Comparison of ENCODE assay signal across 7 cellular contexts in genomic region chr19:382578-382977, GRCh38. TPM values are rescaled to one million over a fixed set of nuclear protein-coding genes. Genes with fewer than 3 reads are reported as not detected.
DNase-seq lines count a peak whose midpoint lies in the region; ATAC-seq and TF ChIP-seq lines count a peak whose summit lies in the region.
"Not testable (repeated sequence)": the region's sequence is repeated elsewhere in the genome, so short reads cannot be mapped to it uniquely, and the experiment has no call there.

No MANE protein-coding gene starts in this region.

- not testable (repeated sequence) for H3K36me3 Mint-ChIP-seq in activated T-helper 17 cell treated with anti-CD3 and anti-CD28 coated beads, Interleukin-2, amount 50 U/mL, for 72 hours (ENCODE audit: low read depth); endothelial cell (ENCODE audit: low read depth, unreplicated experiment)

- H3K79me2 ChIP-seq in osteoblast (ENCODE audit: insufficient read depth, low read length): not testable (repeated sequence)

- not testable (repeated sequence) for H4K20me1 ChIP-seq in osteoblast (ENCODE audit: insufficient read depth, low read length)

- not testable (repeated sequence) for H3K9me3 ChIP-seq in osteoblast (ENCODE audit: low read depth, low read length)

- H3K4me2 ChIP-seq in osteoblast (ENCODE audit: insufficient read depth, low read length): not testable (repeated sequence)

- H3K4me3 ChIP-seq in osteoblast (ENCODE audit: insufficient read depth, low read length): not testable (repeated sequence)

- H3K27me3 ChIP-seq in osteoblast (ENCODE audit: insufficient read depth, low read length): peaks cover 27% of the 10 kb centered on the region

- not testable (repeated sequence) for H3K9me3 Mint-ChIP-seq in activated T-helper 17 cell treated with anti-CD3 and anti-CD28 coated beads, Interleukin-2, amount 50 U/mL, for 72 hours; endothelial cell (ENCODE audit: unreplicated experiment)

- peaks cover 12% of the 10 kb centered on the region for H3K4me1 Mint-ChIP-seq in activated T-helper 17 cell treated with anti-CD3 and anti-CD28 coated beads, Interleukin-2, amount 50 U/mL, for 72 hours
- not testable (repeated sequence) for H3K4me1 Mint-ChIP-seq in endothelial cell (ENCODE audit: unreplicated experiment)

- ATAC-seq in HG03442 (IDR thresholded peaks at IDR 0.05; ENCODE audit: unreplicated experiment): peak; percentile 67
- peak; percentile 95 for ATAC-seq in activated T-helper 17 cell treated with anti-CD3 and anti-CD28 coated beads, Interleukin-2, amount 50 U/mL, for 72 hours (replicated peaks)

- H3K4me3 Mint-ChIP-seq in activated T-helper 17 cell treated with anti-CD3 and anti-CD28 coated beads, Interleukin-2, amount 50 U/mL, for 72 hours: peak overlapping the region; percentile 65
- not testable (repeated sequence) for H3K4me3 Mint-ChIP-seq in endothelial cell (ENCODE audit: unreplicated experiment)

- peak overlapping the region; percentile 80 for H3K27ac Mint-ChIP-seq in activated T-helper 17 cell treated with anti-CD3 and anti-CD28 coated beads, Interleukin-2, amount 50 U/mL, for 72 hours
- H3K27ac Mint-ChIP-seq in endothelial cell (ENCODE audit: unreplicated experiment): peak overlapping the region; percentile 7

- DNase-seq in EL: peak; percentile 69
- DNase-seq in NCI-H524 treated with DMSO at 0.1 percent for 48 hours (lab: John Stamatoyannopoulos, UW): peak; percentile 20
- peak in 3 of 5 experiments; percentile 18 to 77 (median 28) for DNase-seq in T-helper 2 cell
- not testable (repeated sequence) for DNase-seq in endothelial cell (ENCODE audit: low spot score)
- peak; percentile 58 for DNase-seq in osteoblast (ENCODE audit: insufficient read length, low spot score, missing footprints)

- not testable (repeated sequence) for H3K27ac ChIP-seq in osteoblast (ENCODE audit: low read depth, low read length)

- H2AFZ ChIP-seq in osteoblast (ENCODE audit: low read length): not testable (repeated sequence)

- not testable (repeated sequence) for H3K4me1 ChIP-seq in osteoblast (ENCODE audit: insufficient read depth, low read length)

- not testable (repeated sequence) for H3K36me3 ChIP-seq in osteoblast (ENCODE audit: insufficient read depth, low read length)

- peaks cover 27% of the 10 kb centered on the region for H3K27me3 Mint-ChIP-seq in activated T-helper 17 cell treated with anti-CD3 and anti-CD28 coated beads, Interleukin-2, amount 50 U/mL, for 72 hours
- peaks cover 10% of the 10 kb centered on the region for H3K27me3 Mint-ChIP-seq in endothelial cell (ENCODE audit: unreplicated experiment)

- not testable (repeated sequence) for TF ChIP-seq CTCF in endothelial cell (IDR thresholded peaks at IDR 0.05; ENCODE audit: unreplicated experiment); osteoblast (IDR thresholded peaks at IDR 0.05; ENCODE audit: extremely low read depth, low read depth, low read length)

RNA-seq across cellular contexts. Expression of gene C2CD4C, which starts 26.4 kb away (rescaled TPM):
- under 1 TPM; 0.13 to 0.40 TPM for total RNA-seq in activated T-helper 17 cell treated with anti-CD3 and anti-CD28 coated beads, Interleukin-2, amount 50 U/mL, for 72 hours
- total RNA-seq in endothelial cell (ENCODE audit: unreplicated experiment) (1.2 TPM), osteoblast (not detected in 2 replicates)

RNA-seq across cellular contexts. Expression of gene MIER2, which starts 38.0 kb away (rescaled TPM):
- total RNA-seq in activated T-helper 17 cell treated with anti-CD3 and anti-CD28 coated beads, Interleukin-2, amount 50 U/mL, for 72 hours: 10 to 100 TPM; 23.2 TPM
- 44.1 TPM for total RNA-seq in endothelial cell (ENCODE audit: unreplicated experiment)
- 10.9 and 14.8 TPM in 2 replicates for total RNA-seq in osteoblast
